In genomic region chr14:104137297-104138097, GRCh38 we compare ENCODE assay signal across 8 cellular contexts. TPM values are rescaled to one million over a fixed set of nuclear protein-coding genes. Genes with fewer than 3 reads are reported as not detected.
DNase-seq lines count a peak whose midpoint lies in the region; ATAC-seq and TF ChIP-seq lines count a peak whose summit lies in the region.

No MANE protein-coding gene starts in this region.

- H3K27ac Mint-ChIP-seq in chondrocyte (ENCODE audit: unreplicated experiment), result no peak overlapping the region

- peak; percentile 87 for DNase-seq in GM10248 (ENCODE audit: extremely low spot score)
- DNase-seq in NCI-H1105 treated with DMSO at 0.1 percent for 48 hours (lab: John Stamatoyannopoulos, UW), result peak; percentile 61
- DNase-seq in activated CD4-positive, alpha-beta T cell treated with anti-CD3 and anti-CD28 coated beads for 24 hours (ENCODE audit: low read depth in 2 of 2), result peak; percentile 38 to 59
- peak; percentile 80 for DNase-seq in chondrocyte (ENCODE audit: low spot score)
- peak; percentile 77 for DNase-seq in left lobe of liver (ENCODE audit: low spot score)
- peak; percentile 70 for DNase-seq in stimulated activated CD4-positive, alpha-beta T cell treated with anti-CD3 and anti-CD28 coated beads, Interleukin-4, amount 100 ng/mL, for 1 hour

- ATAC-seq in left lobe of liver, result peak; percentile 93
- ATAC-seq in GM19455 (IDR thresholded peaks at IDR 0.05; ENCODE audit: unreplicated experiment), result no peak
- no peak for ATAC-seq in GM19351 (IDR thresholded peaks at IDR 0.05; ENCODE audit: unreplicated experiment)

- peaks cover 20% of the 10 kb centered on the region for H3K27me3 Mint-ChIP-seq in chondrocyte (ENCODE audit: low read depth)

- no peaks in the 10 kb centered on the region for H3K9me3 Mint-ChIP-seq in chondrocyte (ENCODE audit: low read depth)

- CTCF ChIA-PET in GM10248 (lab: Yijun Ruan, JAX), result interaction anchor here (0.7 to 1.1 kb wide), 5 partner anchors 9 to 427 kb away, joined by 3 to 12 read pairs (median 3); no protein-coding TSS in a partner anchor

- peaks cover 8% of the 10 kb centered on the region for H3K4me1 Mint-ChIP-seq in chondrocyte (ENCODE audit: low read depth)

- no peaks in the 10 kb centered on the region for H3K36me3 Mint-ChIP-seq in chondrocyte (ENCODE audit: low read depth)

- POLR2A ChIA-PET in GM10248 (lab: Yijun Ruan, JAX), result no interaction called here

- peak; percentile 86 for TF ChIP-seq CTCF in GM10248 (IDR thresholded peaks at IDR 0.05; ENCODE audit: control extremely low read depth, extremely low read depth, low read depth, missing control alignments)
- peak; percentile 98 for TF ChIP-seq CTCF in chondrocyte (IDR thresholded peaks at IDR 0.05)

- H3K4me3 Mint-ChIP-seq in chondrocyte (ENCODE audit: unreplicated experiment), result peak overlapping the region; percentile 58

RNA-seq across cellular contexts. Expression of gene KIF26A, which starts 0.9 kb away (rescaled TPM):
- 0.28 to 0.60 TPM (median 0.60 TPM) in 3 replicates for total RNA-seq in chondrocyte
- 1.3 TPM for total RNA-seq in left lobe of liver

RNA-seq across cellular contexts. Expression of gene ASPG, which starts 52.0 kb away (rescaled TPM):
- not detected in 3 replicates for total RNA-seq in chondrocyte
- 282 TPM for total RNA-seq in left lobe of liver

Comparison
In these comparisons a context has a peak if more than half of its experiments do, and no peak if none do; other contexts are left out.
1. RNA of gene ASPG, which starts 52.0 kb away (total RNA-seq): 282 TPM in left lobe of liver (single experiment); not detected in chondrocyte; every median in the first group is over 100 times any median in the second.
2. Peak in every context shown above with its lines, with median percentiles within 50 percentile points of each other: DNase-seq.